Comparison of ENCODE assay signal across 28 cellular contexts in the genomic region with DNA sequence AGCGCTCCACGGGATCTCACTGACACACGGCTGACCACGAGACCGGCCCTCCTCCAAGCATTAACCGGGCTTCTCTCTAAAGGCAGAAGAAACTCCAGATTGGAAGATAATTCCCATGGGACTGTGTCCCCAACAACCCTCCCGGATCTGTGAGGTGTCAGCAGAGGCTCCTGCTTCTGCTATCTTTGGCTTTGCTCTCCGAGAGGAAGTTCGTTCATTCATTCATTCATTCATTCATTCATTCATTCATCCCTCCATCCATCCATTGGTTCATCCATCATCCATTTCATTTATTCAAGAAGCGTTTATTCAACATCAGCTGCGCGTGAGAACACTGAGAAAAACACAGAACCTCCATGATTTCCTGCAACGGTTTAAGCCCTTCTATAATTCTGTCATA. TPM values are rescaled to one million over a fixed set of nuclear protein-coding genes. Genes with fewer than 3 reads are reported as not detected.
"Had no signal": no experiment of that assay in that cellular context is flagged by ENCODE, and none has a peak within 500 bp of the region (broad histone marks: within the 10 kb centered on the region; RNA-seq: fewer than 3 reads in every experiment).

No MANE protein-coding gene starts in this region.

- DNase-seq: colonic mucosa; cortex of kidney; dermis blood vessel endothelial cell; dorsolateral prefrontal cortex; effector CD4-positive, alpha-beta T cell; effector CD8-positive, alpha-beta T cell; effector memory CD4-positive, alpha-beta T cell; effector memory CD8-positive, alpha-beta T cell; endodermal cell; erythroblast; esophagus squamous epithelium; foreskin fibroblast; foreskin keratinocyte; foreskin melanocyte; gastrocnemius medialis; glutamatergic neuron; head of caudate nucleus; heart left ventricle had no signal

- ATAC-seq: effector memory CD8-positive, alpha-beta T cell; esophagus mucosa; foreskin keratinocyte; gastrocnemius medialis; gastroesophageal sphincter; heart left ventricle had no signal

- H3K27ac ChIP-seq: colonic mucosa, coronary artery, dorsolateral prefrontal cortex, epithelial cell of prostate, esophagus muscularis mucosa, esophagus squamous epithelium, foreskin keratinocyte, gastrocnemius medialis, gastroesophageal sphincter, heart left ventricle had no signal

- FAIRE-seq: colon, endometrium, endothelial cell of umbilical vein, frontal cortex had no signal

- H3K4me1 ChIP-seq: colonic mucosa, esophagus muscularis mucosa, esophagus squamous epithelium, foreskin keratinocyte, gastrocnemius medialis, gastroesophageal sphincter, heart left ventricle had no signal

- H3K4me3 ChIP-seq: colonic mucosa, coronary artery, dorsolateral prefrontal cortex, esophagus muscularis mucosa, esophagus squamous epithelium, gastrocnemius medialis, gastroesophageal sphincter, heart left ventricle had no signal

- H3K27me3 ChIP-seq: colonic mucosa, foreskin keratinocyte had no signal

- H3K9me3 ChIP-seq: colonic mucosa, gastrocnemius medialis had no signal

- H3K36me3 ChIP-seq: colonic mucosa, esophagus muscularis mucosa, esophagus squamous epithelium, gastrocnemius medialis, gastroesophageal sphincter, heart left ventricle had no signal

RNA-seq across cellular contexts. Expression of a gene that starts 11.5 kb away (rescaled TPM):
- total RNA-seq: epithelial cell of proximal tubule had no signal
